9 cellular contexts compared by ENCODE assay signal in genomic region chr7:70698219-70698832, GRCh38.
DNase-seq lines count a peak whose midpoint lies in the region; ATAC-seq, FAIRE-seq and TF ChIP-seq lines count a peak whose summit lies in the region.
"Had no signal": no experiment of that assay in that cellular context is flagged by ENCODE, and none has a peak within 500 bp of the region (broad histone marks: within the 10 kb centered on the region; RNA-seq: fewer than 3 reads in every experiment).

No MANE protein-coding gene starts in this region.

- H3K4me1 ChIP-seq in GM12878 (ENCODE audit: control insufficient read depth, insufficient read depth, low read length) (no peaks in the 10 kb centered on the region; the same call in 1 of the 2 replicates), transverse colon (peaks cover 0 to 36% (median 3%) of the 10 kb centered on the region in 4 donors)

- WGBS in GM12878 (ENCODE audit: insufficient coverage, insufficient replicate concordance, low lambda C conversion rate, missing lambda C conversion rate): 2% methylated on average over 2 of the region's 2 CpGs
- WGBS in transverse colon (ENCODE audit: low coverage in 1 of 2), 2 donors: 14 to 20% methylated on average over 2 of the region's 2 CpGs

- H3K27me3 ChIP-seq in GM12878 (replicated peaks in 1 of 2; ENCODE audit: control insufficient read depth in 2 of 2, insufficient read depth in 2 of 2, low read length in 1 of 2) (no peaks in the 10 kb centered on the region), transverse colon (peaks cover 16% of the 10 kb centered on the region)

- RAD21 ChIA-PET in GM12878 (lab: Charles Lee; ENCODE audit: unreplicated experiment): interaction anchor here (0.5 to 9.1 kb wide), 42 partner anchors 8 to 1098 kb away, joined by 3 to 108 read pairs (median 4); no protein-coding TSS in a partner anchor

- CTCF ChIA-PET in GM12878 (lab: Yijun Ruan, JAX): interaction anchor here (0.6 to 7.9 kb wide), 57 partner anchors 10 to 898 kb away, joined by 3 to 83 read pairs (median 4); no protein-coding TSS in a partner anchor

- peak; percentile 73 for DNase-seq in AG20443 (ENCODE audit: low spot score)
- no peak for DNase-seq in GM12891 (ENCODE audit: insufficient read length, low spot score)
- DNase-seq in NCI-H2107 treated with DMSO at 0.1 percent for 48 hours (lab: John Stamatoyannopoulos, UW; ENCODE audit: unreplicated experiment): peak; percentile 88
- no peak for DNase-seq in GM12878 (ENCODE audit: low read depth, low spot score)
- no peak for DNase-seq in transverse colon

- H3K9me3 ChIP-seq in GM12878 (replicated peaks; ENCODE audit: control insufficient read depth, insufficient read depth, low read length) (no peaks in the 10 kb centered on the region; the same call in 2 of the 3 replicates), transverse colon (no peaks in the 10 kb centered on the region)
- H3K9me3 ChIP-seq: neutrophil had no signal

- peaks cover 89% of the 10 kb centered on the region for H3K79me2 ChIP-seq in GM12878 (ENCODE audit: control insufficient read depth, insufficient read depth, low read length)

- POLR2A ChIA-PET in GM12878 (lab: Charles Lee): interaction anchor here (1.6 to 1.7 kb wide), 2 partner anchors 12 to 19 kb away, joined by 4 read pairs; no protein-coding TSS in a partner anchor

- peak overlapping the region; percentile 17 for H3K4me3 ChIP-seq in GM12878
- no peak overlapping the region for H3K4me3 ChIP-seq in transverse colon

- FAIRE-seq in GM12891 (lab: Jason Lieb, UNC) (peak; percentile 81), GM12878 (lab: Jason Lieb, UNC) (peak; percentile 66), islet of Langerhans (lab: Jason Lieb, UNC) (peak; percentile 99)

- H3K27ac ChIP-seq in GM12878 (ENCODE audit: control insufficient read depth, insufficient read depth) (no peak overlapping the region), transverse colon (no peak overlapping the region)
- H3K27ac ChIP-seq: neutrophil had no signal

- TF ChIP-seq EP300 in GM12878 (IDR thresholded peaks at IDR 0.05; ENCODE audit: borderline replicate concordance in 1 of 2, control insufficient read depth in 1 of 2, low read depth in 2 of 2, low read length in 2 of 2) (no peak), transverse colon (IDR thresholded peaks at IDR 0.05; ENCODE audit: low read depth) (no peak)

- H2AFZ ChIP-seq in GM12878 (ENCODE audit: control insufficient read depth, low read depth, low read length): no peak overlapping the region

- H3K4me2 ChIP-seq in GM12878 (ENCODE audit: control insufficient read depth, insufficient read depth): peak overlapping the region; percentile 62

- BruUV-seq in GM12878 (replicated peaks; lab: Mats Ljungman, UMichigan): no TSS peak

- no peak for TF ChIP-seq POLR2A in GM12891 (IDR thresholded peaks at IDR 0.05; ENCODE audit: low read depth, low read length)
- no peak for TF ChIP-seq POLR2A in GM12878 (IDR thresholded peaks at IDR 0.05; ENCODE audit: low read depth, low read length)
- TF ChIP-seq POLR2A in transverse colon (IDR thresholded peaks at IDR 0.05): no peak

- intact Hi-C loops in GM12878 (cut with micrococcal nuclease; ENCODE audit: unreplicated experiment): loop anchor here (1.0 to 10.0 kb wide), 8 partner anchors 79 to 1024 kb away; no protein-coding TSS in a partner anchor
- intact Hi-C loops in transverse colon (cut with DNase I; ENCODE audit: low total_unique reads): no loop called here

- no peaks in the 10 kb centered on the region for H4K20me1 ChIP-seq in GM12878 (ENCODE audit: control insufficient read depth, insufficient read depth)

- SMC1A ChIA-PET in GM12878 (lab: Charles Lee; ENCODE audit: uncharacterized antibody, unreplicated experiment): interaction anchor here (0.6 to 12.6 kb wide), 72 partner anchors 11 to 958 kb away, joined by 3 to 177 read pairs (median 4); no protein-coding TSS in a partner anchor

- peak; percentile 75 to 95 (median 83); a peak in 5 of 6 replicates for TF ChIP-seq CTCF in GM12878 (IDR thresholded peaks at IDR 0.05 in 2 of 3, conservative IDR thresholded peaks at IDR 0.05 in 1 of 3; ENCODE audit: control insufficient read depth in 2 of 3, extremely low read depth in 1 of 3, insufficient read depth in 1 of 3, low read depth in 3 of 3, low read length in 3 of 3)
- TF ChIP-seq CTCF in transverse colon (IDR thresholded peaks at IDR 0.05): peak; percentile 73 to 79 (median 77)

- peak; percentile 96 for TF ChIP-seq RAD21 in GM12878 (IDR thresholded peaks at IDR 0.05; ENCODE audit: insufficient read depth, low read depth, low read length)

- peak; percentile 18; the same call in 2 of the 3 replicates for ATAC-seq in GM12878
- ATAC-seq in HG03280 (IDR thresholded peaks at IDR 0.05; ENCODE audit: unreplicated experiment): no peak
- ATAC-seq in HG03108 (IDR thresholded peaks at IDR 0.05; ENCODE audit: unreplicated experiment): no peak

- H3K36me3 ChIP-seq in GM12878 (ENCODE audit: control insufficient read depth in 2 of 2, insufficient read depth in 2 of 2, low read length in 1 of 2) (peaks cover 2 to 8% of the 10 kb centered on the region in 2 experiments; a peak in 3 of 4 replicates), transverse colon (no peaks in the 10 kb centered on the region)
- H3K36me3 ChIP-seq: neutrophil had no signal

- in situ Hi-C loops in GM12878 (cut with MboI): no loop called here
- in situ Hi-C loops in transverse colon (cut with MboI; ENCODE audit: low pct_ligation_motif_present in 1 of 4, low pct_unique_long_range_greater_than_20kb in 1 of 4, low sequenced_read_pairs in 3 of 4): loop anchor here in 3 of 4 donors (25.0 kb wide), 3 partner anchors 511 to 661 kb away; no protein-coding TSS in a partner anchor

- 0 out of 2 replicates have a peak overlapping the region, but pooled peaks have one; percentile 47 for H3K9ac ChIP-seq in GM12878 (ENCODE audit: control insufficient read depth, insufficient read depth, low read length)

TF ChIP-seq in GM12891, 5 proteins besides CTCF, POLR2A, EP300 and RAD21:
- TF ChIP-seq PAX5 (IDR thresholded peaks at IDR 0.05; ENCODE audit: insufficient read depth, low read length, severe bottlenecking) (no peak), POU2F2 (IDR thresholded peaks at IDR 0.05; ENCODE audit: low read depth, low read length) (no peak), POLR2AphosphoS5 (IDR thresholded peaks at IDR 0.05; ENCODE audit: low read depth, low read length) (no peak), SPI1 (IDR thresholded peaks at IDR 0.05; ENCODE audit: low read depth, low read length) (no peak), TAF1 (IDR thresholded peaks at IDR 0.05; ENCODE audit: low read depth, low read length) (no peak)
TF ChIP-seq in GM12891: peak in this region for 0.

TF ChIP-seq in GM12878, 131 proteins besides CTCF, POLR2A, EP300 and RAD21 (continues in another document):
- peak; percentile 68 for TF ChIP-seq ZNF384 (IDR thresholded peaks at IDR 0.05; ENCODE audit: borderline replicate concordance, low read depth, low read length)
- no peak for TF ChIP-seq PBX3 (IDR thresholded peaks at IDR 0.05; ENCODE audit: insufficient replicate concordance, low read depth, low read length)
- no peak for TF ChIP-seq SUPT20H (IDR thresholded peaks at IDR 0.05; ENCODE audit: borderline replicate concordance, control insufficient read depth, low read depth, low read length)
- no peak for TF ChIP-seq PKNOX1 (IDR thresholded peaks at IDR 0.05)
- TF ChIP-seq NR2F1 (conservative IDR thresholded peaks at IDR 0.05): no peak
- TF ChIP-seq CHD4 (IDR thresholded peaks at IDR 0.05): no peak
- no peak for TF ChIP-seq NFXL1 (IDR thresholded peaks at IDR 0.05; ENCODE audit: borderline replicate concordance)
- TF ChIP-seq MEF2B (IDR thresholded peaks at IDR 0.05; ENCODE audit: partially characterized antibody, poor library complexity, severe bottlenecking): no peak
- TF ChIP-seq NBN (IDR thresholded peaks at IDR 0.05): no peak
- TF ChIP-seq RB1 (IDR thresholded peaks at IDR 0.05; ENCODE audit: borderline replicate concordance): no peak
- no peak for TF ChIP-seq MTA3 (IDR thresholded peaks at IDR 0.05; ENCODE audit: borderline replicate concordance, low read length)
- no peak for TF ChIP-seq NRF1 (conservative IDR thresholded peaks at IDR 0.05; ENCODE audit: low read depth, low read length)
- TF ChIP-seq HSF1 (IDR thresholded peaks at IDR 0.05; ENCODE audit: low read depth, low read length): no peak
- TF ChIP-seq HCFC1 (IDR thresholded peaks at IDR 0.05; ENCODE audit: low read length): no peak
- TF ChIP-seq MXI1 (IDR thresholded peaks at IDR 0.05; ENCODE audit: low read depth, low read length): 0 out of 2 replicates have a peak, but pooled peaks have one; percentile 24

Comparison
In these comparisons a context has a peak if more than half of its experiments do, and no peak if none do; other contexts are left out.
1. DNase-seq: peak in AG20443 (single experiment) and NCI-H2107 treated with DMSO at 0.1 percent for 48 hours (single experiment); none in GM12891 (single experiment), GM12878 (single experiment) and transverse colon (single experiment).